ENCODE assay signal across 11 cellular contexts in the genomic region with DNA sequence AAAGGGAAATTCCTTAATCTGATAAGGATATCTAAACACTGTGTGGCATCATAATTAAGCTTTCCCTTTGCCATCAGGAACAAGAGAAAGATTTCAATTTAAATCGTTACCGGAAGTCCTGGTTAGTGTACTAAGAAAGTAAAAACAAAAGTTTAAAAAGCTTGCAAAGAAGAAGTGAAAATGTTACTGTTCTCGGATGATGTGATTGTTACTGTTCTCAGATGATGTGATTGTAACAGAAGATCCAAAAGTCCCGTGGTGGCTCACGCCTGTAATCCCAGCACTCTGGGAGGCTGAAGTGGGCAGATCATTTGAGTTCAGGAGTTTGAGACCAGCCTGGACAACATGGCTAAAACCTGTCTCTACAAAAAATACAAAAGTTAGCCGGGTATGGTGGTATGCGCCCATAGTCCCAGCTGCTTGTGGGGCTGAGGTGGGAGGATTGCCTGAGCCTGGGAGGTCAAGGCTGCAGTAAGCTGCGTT.
A peak's percentile ranks its signal among the peaks of the same experiment; 100 is the strongest.
DNase-seq lines count a peak whose midpoint lies in the region; ATAC-seq, FAIRE-seq and TF ChIP-seq lines count a peak whose summit lies in the region.
"Had no signal": no experiment of that assay in that cellular context is flagged by ENCODE, and none has a peak within 500 bp of the region (broad histone marks: within the 10 kb centered on the region; RNA-seq: fewer than 3 reads in every experiment).

No MANE protein-coding gene starts in this region.

- no peak overlapping the region for H3K4me2 ChIP-seq in neural progenitor cell

- H4K20me1 ChIP-seq in neural progenitor cell (ENCODE audit: low read depth) = no peaks in the 10 kb centered on the region

- FAIRE-seq in GM18507 (lab: Jason Lieb, UNC) = peak; percentile 98

- no peak overlapping the region for H2AFZ ChIP-seq in neural progenitor cell (replicated peaks)

- peak; percentile 80 for ATAC-seq in GM21360 (IDR thresholded peaks at IDR 0.05; ENCODE audit: unreplicated experiment)
- peak; percentile 88 for ATAC-seq in HG03342 (IDR thresholded peaks at IDR 0.05; ENCODE audit: unreplicated experiment)

- H3K4me1 ChIP-seq in liver (ENCODE audit: control insufficient read depth in 4 of 4, insufficient read depth in 4 of 4, low read length in 3 of 4) (peaks cover 0 to 25% (median 11%) of the 10 kb centered on the region in 4 donors), neural progenitor cell (no peaks in the 10 kb centered on the region)
- H3K4me1 ChIP-seq: prostate gland had no signal

- H3K27ac ChIP-seq in liver (ENCODE audit: low read depth in 1 of 2, low read length in 2 of 2) (peak overlapping the region; percentile 83 to 90), neural progenitor cell (no peak overlapping the region)
- H3K27ac ChIP-seq: RWPE1 had no signal

- 48% methylated on average over 8 of the region's 8 CpGs for WGBS in liver

- H3F3A ChIP-seq in neural progenitor cell (ENCODE audit: low read depth) = peaks cover 6% of the 10 kb centered on the region

- no peaks in the 10 kb centered on the region for H3K27me3 Mint-ChIP-seq in neural progenitor cell (ENCODE audit: insufficient read depth, low read depth)

- H3K36me3 Mint-ChIP-seq in neural progenitor cell = peaks cover 44% of the 10 kb centered on the region

- H3K4me3 ChIP-seq in liver (ENCODE audit: low read depth in 1 of 3, low read length in 3 of 3) (no peak overlapping the region), neural progenitor cell (no peak overlapping the region)
- H3K4me3 ChIP-seq: prostate gland had no signal

- no peaks in the 10 kb centered on the region for H3K4me1 Mint-ChIP-seq in neural progenitor cell

- no peak overlapping the region for H3K27ac Mint-ChIP-seq in neural progenitor cell

- peaks cover 32% of the 10 kb centered on the region for H3K9me3 Mint-ChIP-seq in neural progenitor cell

- H3K9ac ChIP-seq in liver (ENCODE audit: low read depth in 1 of 2, low read length in 2 of 2) (peak overlapping the region in 1 of 2 donors; percentile 79), neural progenitor cell (no peak overlapping the region)

- TF ChIP-seq CTCF in liver (IDR thresholded peaks at IDR 0.05; ENCODE audit: low read depth, low read length, missing input control) (no peak), neural progenitor cell (IDR thresholded peaks at IDR 0.05) (no peak)

- H3K4me3 Mint-ChIP-seq in neural progenitor cell = no peak overlapping the region

- H3K27me3 ChIP-seq in liver (ENCODE audit: control insufficient read depth in 4 of 4, insufficient read depth in 4 of 4, low read length in 3 of 4) (no peaks in the 10 kb centered on the region), neural progenitor cell (no peaks in the 10 kb centered on the region)

- H3K79me2 ChIP-seq in neural progenitor cell (ENCODE audit: low read depth) = no peaks in the 10 kb centered on the region

- DNase-seq in GM18507 (ENCODE audit: extremely low spot score, insufficient read length, low read depth) (no peak), D341Med (ENCODE audit: low spot score) (no peak), neural progenitor cell (ENCODE audit: low spot score) (no peak), NCI-H187 (lab: John Stamatoyannopoulos, UW) (no peak), LoVo (ENCODE audit: low spot score) (no peak)
- DNase-seq: NCI-H1694 had no signal

- no peak for TF ChIP-seq RAD21 in liver (IDR thresholded peaks at IDR 0.05)

- H3K9me3 ChIP-seq in liver (ENCODE audit: control insufficient read depth in 4 of 4, low read length in 3 of 4) = no peaks in the 10 kb centered on the region
- H3K9me3 ChIP-seq in neural progenitor cell (ENCODE audit: low read depth) = no peaks in the 10 kb centered on the region
- H3K9me3 ChIP-seq: prostate gland had no signal

- no peaks in the 10 kb centered on the region for H3K36me3 ChIP-seq in liver (ENCODE audit: control insufficient read depth in 4 of 4, insufficient read depth in 3 of 4, low read depth in 1 of 4, low read length in 3 of 4)
- no peaks in the 10 kb centered on the region for H3K36me3 ChIP-seq in neural progenitor cell
- H3K36me3 ChIP-seq: prostate gland had no signal

TF ChIP-seq in liver, 16 proteins besides CTCF, POLR2A, EP300 and RAD21:
- no peak for TF ChIP-seq YY1 (IDR thresholded peaks at IDR 0.05)
- no peak for TF ChIP-seq EGR1 (IDR thresholded peaks at IDR 0.05; ENCODE audit: low read depth in 2 of 2)
- no peak for TF ChIP-seq GABPA (IDR thresholded peaks at IDR 0.05 in 1 of 2, conservative IDR thresholded peaks at IDR 0.05 in 1 of 2)
- no peak for TF ChIP-seq HNF4A (conservative IDR thresholded peaks at IDR 0.05)
- TF ChIP-seq FOXA1 (IDR thresholded peaks at IDR 0.05) = no peak
- TF ChIP-seq RXRA (IDR thresholded peaks at IDR 0.05) = no peak
- TF ChIP-seq ZBTB33 (IDR thresholded peaks at IDR 0.05) = no peak
- TF ChIP-seq NR2F2 (IDR thresholded peaks at IDR 0.05) = no peak
- TF ChIP-seq TAF1 (conservative IDR thresholded peaks at IDR 0.05) = no peak
- TF ChIP-seq REST (IDR thresholded peaks at IDR 0.05) = no peak
- no peak for TF ChIP-seq FOXA2 (IDR thresholded peaks at IDR 0.05)
